In the genomic region with DNA sequence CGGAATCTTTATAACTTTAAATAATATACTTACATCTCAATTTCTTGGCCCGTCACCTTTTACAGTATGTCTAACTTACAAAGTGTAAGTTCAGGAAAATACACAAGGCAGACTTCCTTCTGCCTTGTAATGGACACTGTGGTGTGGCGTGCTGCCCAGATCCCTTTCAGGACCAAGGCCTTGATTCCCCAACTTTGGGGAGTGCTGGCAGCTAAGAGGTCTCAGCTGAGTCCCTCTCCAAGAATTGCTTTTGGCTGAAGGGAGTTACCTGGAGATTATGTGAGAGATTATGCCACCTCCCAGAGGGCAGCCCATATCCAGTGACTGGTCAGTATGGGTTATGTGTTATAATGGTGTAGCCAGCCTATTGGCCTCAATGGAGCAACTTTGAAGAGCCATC, we compare ENCODE assay signal across 27 cellular contexts. TPM values are rescaled to one million over a fixed set of nuclear protein-coding genes. Genes with fewer than 3 reads are reported as not detected.
"Had no signal": no experiment of that assay in that cellular context is flagged by ENCODE, and none has a peak within 500 bp of the region (broad histone marks: within the 10 kb centered on the region; RNA-seq: fewer than 3 reads in every experiment).

No MANE protein-coding gene starts in this region.

- H3K27ac Mint-ChIP-seq: activated CD4-positive, alpha-beta memory T cell treated with anti-CD3 and anti-CD28 coated beads for 36 hours; activated CD4-positive, alpha-beta T cell treated with anti-CD3 and anti-CD28 coated beads, Interleukin-2, amount 10 ng/mL, durations not matched to agents 7 days and 5 days; activated naive CD8-positive, alpha-beta T cell treated with anti-CD3 and anti-CD28 coated beads for 36 hours; activated T-cell treated with anti-CD3 and anti-CD28 coated beads, Interleukin-2, amount 50 U/mL, for 72 hours; activated T-helper 17 cell treated with anti-CD3 and anti-CD28 coated beads, Interleukin-2, amount 50 U/mL, for 72 hours; T-helper 1 cell treated with Interleukin-12 subunit alpha and Interleukin-12 subunit beta and Interleukin-4 antibody, amounts not matched to agents 30 μg/mL and 1 μg/mL, for 36 hours; T-helper 2 cell treated with Interferon-gamma antibody and Interleukin-4, amounts not matched to agents 5 μg/mL and 100 μg/mL, for 36 hours had no signal

- FAIRE-seq: K562, TTC549 had no signal

- DNase-seq: activated CD4-positive, alpha-beta memory T cell treated with anti-CD3 and anti-CD28 coated beads for 36 hours; activated CD4-positive, alpha-beta T cell treated with anti-CD3 and anti-CD28 coated beads, Interleukin-2, amount 10 ng/mL, durations not matched to agents 7 days and 5 days; activated effector memory CD4-positive, alpha-beta T cell treated with anti-CD3 and anti-CD28 coated beads, Interleukin-2, amount 50 U/mL, for 16 hours; activated naive CD4-positive, alpha-beta T cell; activated naive CD4-positive, alpha-beta T cell treated with anti-CD3 and anti-CD28 coated beads, Interleukin-2, amount 50 U/mL, for 16 hours; activated naive CD8-positive, alpha-beta T cell treated with anti-CD3 and anti-CD28 coated beads for 36 hours; activated T-cell treated with anti-CD3 and anti-CD28 coated beads, Interleukin-2, amount 50 U/mL, for 1 hour; activated T-cell treated with anti-CD3 and anti-CD28 coated beads, Interleukin-2, amount 50 U/mL, for 72 hours; amniotic stem cell; aorta; NCI-H1092 treated with DMSO at 0.1 percent for 48 hours; NCI-H1417; NCI-H146; NCI-H1930; NCI-H2081 treated with DMSO at 0.1 percent for 48 hours; NCI-H226; NCI-H524 treated with DMSO at 0.1 percent for 48 hours; SHP77; SJCRH30 had no signal

- H3K4me3 Mint-ChIP-seq: activated CD4-positive, alpha-beta memory T cell treated with anti-CD3 and anti-CD28 coated beads for 36 hours; activated CD4-positive, alpha-beta T cell treated with anti-CD3 and anti-CD28 coated beads, Interleukin-2, amount 10 ng/mL, durations not matched to agents 7 days and 5 days; activated naive CD8-positive, alpha-beta T cell treated with anti-CD3 and anti-CD28 coated beads for 36 hours; activated T-cell treated with anti-CD3 and anti-CD28 coated beads, Interleukin-2, amount 50 U/mL, for 72 hours; activated T-helper 17 cell treated with anti-CD3 and anti-CD28 coated beads, Interleukin-2, amount 50 U/mL, for 72 hours; T-helper 1 cell treated with Interleukin-12 subunit alpha and Interleukin-12 subunit beta and Interleukin-4 antibody, amounts not matched to agents 30 μg/mL and 1 μg/mL, for 36 hours; T-helper 2 cell treated with Interferon-gamma antibody and Interleukin-4, amounts not matched to agents 5 μg/mL and 100 μg/mL, for 36 hours had no signal

- H3K4me1 ChIP-seq: breast epithelium, SJCRH30 had no signal

- H3K9me3 ChIP-seq: breast epithelium, SJCRH30 had no signal

- H3K36me3 Mint-ChIP-seq: activated CD4-positive, alpha-beta memory T cell treated with anti-CD3 and anti-CD28 coated beads for 36 hours; activated naive CD8-positive, alpha-beta T cell treated with anti-CD3 and anti-CD28 coated beads for 36 hours had no signal

- H3K27me3 ChIP-seq: breast epithelium, SJCRH30 had no signal

- H3K27ac ChIP-seq: breast epithelium, SJCRH30, SK-N-MC had no signal

- H3K4me3 ChIP-seq: breast epithelium, K562, SJCRH30, SK-N-MC had no signal

- H3K27me3 Mint-ChIP-seq: activated CD4-positive, alpha-beta memory T cell treated with anti-CD3 and anti-CD28 coated beads for 36 hours; activated CD4-positive, alpha-beta T cell treated with anti-CD3 and anti-CD28 coated beads, Interleukin-2, amount 10 ng/mL, durations not matched to agents 7 days and 5 days; activated naive CD8-positive, alpha-beta T cell treated with anti-CD3 and anti-CD28 coated beads for 36 hours; activated T-helper 17 cell treated with anti-CD3 and anti-CD28 coated beads, Interleukin-2, amount 50 U/mL, for 72 hours had no signal

- H3K9me3 Mint-ChIP-seq: activated CD4-positive, alpha-beta memory T cell treated with anti-CD3 and anti-CD28 coated beads for 36 hours; activated T-helper 17 cell treated with anti-CD3 and anti-CD28 coated beads, Interleukin-2, amount 50 U/mL, for 72 hours had no signal

- H3K36me3 ChIP-seq: breast epithelium, SJCRH30 had no signal

RNA-seq across cellular contexts. Expression of a gene that starts 21.2 kb away (rescaled TPM):
- total RNA-seq: NCI-H460, SJCRH30 had no signal
